In genomic region chr3:41710646-41711388, GRCh38 we compare ENCODE assay signal across 12 cellular contexts.
DNase-seq lines count a peak whose midpoint lies in the region; ATAC-seq and TF ChIP-seq lines count a peak whose summit lies in the region.
"Had no signal": no experiment of that assay in that cellular context is flagged by ENCODE, and none has a peak within 500 bp of the region (broad histone marks: within the 10 kb centered on the region; RNA-seq: fewer than 3 reads in every experiment).

No MANE protein-coding gene starts in this region.

- H3K36me3 ChIP-seq in ascending aorta, result no peaks in the 10 kb centered on the region
- H3K36me3 ChIP-seq: thoracic aorta had no signal

- ATAC-seq in HG03521 (IDR thresholded peaks at IDR 0.05; ENCODE audit: unreplicated experiment), result no peak

- no peak overlapping the region for H3K27ac ChIP-seq in ascending aorta
- H3K27ac ChIP-seq: thoracic aorta had no signal

- no peaks in the 10 kb centered on the region for H3K27me3 Mint-ChIP-seq in neural crest cell (ENCODE audit: low read depth)

- H3K4me1 Mint-ChIP-seq in neural crest cell, result peaks cover 7% of the 10 kb centered on the region

- H3K27me3 ChIP-seq in ascending aorta, result no peaks in the 10 kb centered on the region

- intact Hi-C loops in ascending aorta (cut with DNase I), result no loop called here

- no peaks in the 10 kb centered on the region for H3K9me3 Mint-ChIP-seq in neural crest cell

- peak overlapping the region; percentile 36 for H3K27ac Mint-ChIP-seq in neural crest cell (ENCODE audit: unreplicated experiment)

- H3K4me3 Mint-ChIP-seq in neural crest cell, result no peak overlapping the region

- TF ChIP-seq CTCF in epithelial cell of esophagus (IDR thresholded peaks at IDR 0.05; ENCODE audit: insufficient read depth, low read depth, low read length, missing control alignments), result no peak
- TF ChIP-seq CTCF in neural crest cell (conservative IDR thresholded peaks at IDR 0.05), result no peak
- no peak for TF ChIP-seq CTCF in ascending aorta (IDR thresholded peaks at IDR 0.05)

- H3K9me3 ChIP-seq in ascending aorta, result no peaks in the 10 kb centered on the region
- H3K9me3 ChIP-seq: thoracic aorta had no signal

- no peaks in the 10 kb centered on the region for H3K36me3 Mint-ChIP-seq in neural crest cell (ENCODE audit: low read depth)

- H3K4me3 ChIP-seq in epithelial cell of esophagus (ENCODE audit: low read length) (no peak overlapping the region), ascending aorta (no peak overlapping the region)
- H3K4me3 ChIP-seq: thoracic aorta had no signal

- no peaks in the 10 kb centered on the region for H3K4me1 ChIP-seq in ascending aorta

- DNase-seq in Daoy (ENCODE audit: low read depth), result peak; percentile 33
- DNase-seq in NCI-H226, result peak; percentile 90
- DNase-seq in epithelial cell of esophagus (ENCODE audit: low read depth), result peak; percentile 11
- no peak for DNase-seq in neural crest cell (ENCODE audit: low read depth, low spot score)
- DNase-seq in C1 segment of cervical spinal cord (lab: John Stamatoyannopoulos, UW), result no peak
- DNase-seq in DMS153 treated with DMSO at 0.1 percent for 48 hours (lab: John Stamatoyannopoulos, UW; ENCODE audit: unreplicated experiment), result no peak
- no peak for DNase-seq in ascending aorta (ENCODE audit: low spot score in 2 of 2)
- DNase-seq: anterior cingulate cortex, glutamatergic neuron, NCI-H2171 had no signal

Comparison
In these comparisons a context has a peak if more than half of its experiments do, and no peak if none do; other contexts are left out.
1. DNase-seq: peak in Daoy (single experiment), NCI-H226 (single experiment) and epithelial cell of esophagus (single experiment); none in neural crest cell (single experiment), C1 segment of cervical spinal cord (0 of 14), DMS153 treated with DMSO at 0.1 percent for 48 hours (single experiment) and ascending aorta (0 of 2).